19 cellular contexts compared by ENCODE assay signal in genomic region chr10:44911951-44912350, GRCh38. TPM values are rescaled to one million over a fixed set of nuclear protein-coding genes. Genes with fewer than 3 reads are reported as not detected.
"Had no signal": no experiment of that assay in that cellular context is flagged by ENCODE, and none has a peak within 500 bp of the region (broad histone marks: within the 10 kb centered on the region; RNA-seq: fewer than 3 reads in every experiment).

No MANE protein-coding gene starts in this region.

- H3K4me3 Mint-ChIP-seq: activated CD4-positive, alpha-beta memory T cell treated with anti-CD3 and anti-CD28 coated beads for 36 hours; activated T-cell treated with anti-CD3 and anti-CD28 coated beads, Interleukin-2, amount 50 U/mL, for 4 hours; mesothelial cell of epicardium; naive B cell had no signal

- DNase-seq: activated CD4-positive, alpha-beta memory T cell treated with anti-CD3 and anti-CD28 coated beads for 36 hours; activated CD4-positive, alpha-beta T cell treated with anti-CD3 and anti-CD28 coated beads for 1 hour; activated T-cell treated with anti-CD3 and anti-CD28 coated beads, Interleukin-2, amount 50 U/mL, for 4 hours; central memory CD4-positive, alpha-beta T cell; effector memory CD4-positive, alpha-beta T cell; heart right ventricle; naive B cell; nucleus accumbens; psoas muscle; sigmoid colon; stimulated activated CD4-positive, alpha-beta T cell treated with anti-CD3 and anti-CD28 coated beads, Interleukin-2, amount 100 ng/mL, for 24 hours; stimulated activated naive CD4-positive, alpha-beta T cell; T-helper 2 cell; upper lobe of left lung had no signal

- H3K27ac ChIP-seq: heart right ventricle, psoas muscle, sigmoid colon had no signal

- FAIRE-seq: frontal cortex, keratinocyte had no signal

- H3K36me3 ChIP-seq: heart right ventricle, sigmoid colon, upper lobe of left lung had no signal

- H3K27me3 ChIP-seq: heart right ventricle, sigmoid colon, upper lobe of left lung had no signal

- H3K4me1 ChIP-seq: sigmoid colon had no signal

- H3K9me3 Mint-ChIP-seq: activated CD4-positive, alpha-beta memory T cell treated with anti-CD3 and anti-CD28 coated beads for 36 hours; activated T-cell treated with anti-CD3 and anti-CD28 coated beads, Interleukin-2, amount 50 U/mL, for 4 hours; mesothelial cell of epicardium; naive B cell had no signal

- H3K36me3 Mint-ChIP-seq: activated CD4-positive, alpha-beta memory T cell treated with anti-CD3 and anti-CD28 coated beads for 36 hours; mesothelial cell of epicardium; naive B cell had no signal

- ATAC-seq: activated T-cell treated with anti-CD3 and anti-CD28 coated beads, Interleukin-2, amount 50 U/mL, for 4 hours; psoas muscle had no signal

- H3K9me3 ChIP-seq: heart right ventricle, psoas muscle, sigmoid colon, upper lobe of left lung had no signal

- H3K27ac Mint-ChIP-seq: activated CD4-positive, alpha-beta memory T cell treated with anti-CD3 and anti-CD28 coated beads for 36 hours; mesothelial cell of epicardium had no signal

- H3K4me3 ChIP-seq: heart right ventricle, psoas muscle, sigmoid colon, upper lobe of left lung had no signal

RNA-seq across cellular contexts. Expression of gene TMEM72, which starts 0.8 kb away (rescaled TPM):
- total RNA-seq: activated CD4-positive, alpha-beta memory T cell treated with anti-CD3 and anti-CD28 coated beads for 36 hours; activated T-cell treated with anti-CD3 and anti-CD28 coated beads, Interleukin-2, amount 50 U/mL, for 4 hours; fibroblast of lung; frontal cortex; lower leg skin; psoas muscle had no signal
- polyA plus RNA-seq: fibroblast of lung, heart right ventricle, keratinocyte, psoas muscle had no signal
